9 cellular contexts compared by ENCODE assay signal in genomic region chr1:196180847-196181593, GRCh38.
DNase-seq lines count a peak whose midpoint lies in the region; ATAC-seq and TF ChIP-seq lines count a peak whose summit lies in the region.
"Had no signal": no experiment of that assay in that cellular context is flagged by ENCODE, and none has a peak within 500 bp of the region (broad histone marks: within the 10 kb centered on the region; RNA-seq: fewer than 3 reads in every experiment).

No MANE protein-coding gene starts in this region.

- H3K4me1 ChIP-seq in lung (ENCODE audit: control insufficient read depth in 2 of 2, insufficient read depth in 2 of 2, low read length in 2 of 2) = peaks cover 0 to 2% of the 10 kb centered on the region in 2 donors

- TF ChIP-seq CTCF in NB4 (IDR thresholded peaks at IDR 0.05; ENCODE audit: low read depth, low read length) = no peak
- no peak for TF ChIP-seq CTCF in astrocyte of the spinal cord (IDR thresholded peaks at IDR 0.05; ENCODE audit: low read depth, low read length)
- TF ChIP-seq CTCF in lung (IDR thresholded peaks at IDR 0.05; ENCODE audit: control extremely low read depth, extremely low read depth) = no peak

- in situ Hi-C loops in astrocyte of the spinal cord (cut with HindIII; ENCODE audit: low sequenced_read_pairs) = no loop called here

- no peak overlapping the region for H3K4me3 ChIP-seq in NB4 (ENCODE audit: low read depth, low read length)
- no peak overlapping the region for H3K4me3 ChIP-seq in astrocyte of the spinal cord (ENCODE audit: low read depth, low read length)
- H3K4me3 ChIP-seq in lung = no peak overlapping the region

- DNase-seq in COLO829 (ENCODE audit: low spot score) = peak; percentile 83
- DNase-seq in NB4 (ENCODE audit: low read depth) = peak; percentile 52
- DNase-seq in astrocyte of the spinal cord (ENCODE audit: low read depth, low spot score) = peak; percentile 94
- no peak for DNase-seq in lung (ENCODE audit: low spot score)
- no peak for DNase-seq in NCI-H2081 (lab: John Stamatoyannopoulos, UW)

- TF ChIP-seq POLR2A in NB4 (IDR thresholded peaks at IDR 0.05; ENCODE audit: extremely low read depth, insufficient read length) = no peak

- H3K9me3 ChIP-seq in lung (ENCODE audit: control insufficient read depth in 2 of 2, insufficient read depth in 1 of 2, low read length in 1 of 2) = peaks cover 0 to 2% of the 10 kb centered on the region in 2 donors

- ATAC-seq in lung (ENCODE audit: insufficient read depth, low FRiP score) (peak; percentile 62), HG03139 (IDR thresholded peaks at IDR 0.05; ENCODE audit: unreplicated experiment) (no peak), HG02938 (IDR thresholded peaks at IDR 0.05; ENCODE audit: unreplicated experiment) (no peak), GM21528 (IDR thresholded peaks at IDR 0.05; ENCODE audit: low FRiP score, unreplicated experiment) (no peak)
- ATAC-seq: left lobe of liver had no signal

- 22 to 62% methylated on average over 1 of the region's 1 CpG for WGBS in lung, 2 donors

- H3K36me3 ChIP-seq in lung (ENCODE audit: control insufficient read depth in 2 of 2, insufficient read depth in 2 of 2, low read length in 2 of 2) = no peaks in the 10 kb centered on the region

- no peak overlapping the region for H3K27ac ChIP-seq in lung (ENCODE audit: low read depth in 1 of 2, low read length in 1 of 2)

- no peaks in the 10 kb centered on the region for H3K27me3 ChIP-seq in lung (ENCODE audit: control insufficient read depth, insufficient read depth)

Comparison
In these comparisons a context has a peak if more than half of its experiments do, and no peak if none do; other contexts are left out.
1. DNase-seq: peak in COLO829 (single experiment), NB4 (single experiment) and astrocyte of the spinal cord (single experiment); none in lung (single experiment) and NCI-H2081 (0 of 2).